In the genomic region with DNA sequence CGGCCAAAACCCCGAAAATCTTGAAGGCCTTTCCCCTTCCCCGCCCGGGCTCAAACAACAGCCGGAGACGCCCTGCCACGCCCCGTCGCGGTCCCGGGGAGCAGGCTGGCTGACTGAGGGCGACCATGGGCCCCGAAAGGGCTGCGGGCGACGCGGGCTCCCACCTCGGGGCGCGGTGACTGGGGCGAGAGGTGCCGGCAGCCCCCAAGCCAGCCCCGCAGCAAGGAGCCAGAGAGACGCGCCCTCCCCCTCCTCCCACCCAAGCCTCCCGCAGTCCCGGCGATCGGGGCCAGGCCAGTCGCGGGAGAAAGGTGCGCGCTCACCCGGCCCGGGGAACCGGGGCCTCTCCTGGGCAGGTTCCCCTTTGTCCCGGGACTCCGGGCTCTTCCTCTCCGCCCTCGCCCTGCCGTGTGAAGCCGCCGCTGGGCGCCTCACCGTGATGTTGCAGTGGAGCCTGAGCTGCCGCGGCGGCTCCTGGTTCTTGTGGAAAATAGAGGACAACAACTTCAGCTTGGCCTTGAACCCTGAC, we compare ENCODE assay signal across 8 cellular contexts. TPM values are rescaled to one million over a fixed set of nuclear protein-coding genes. Genes with fewer than 3 reads are reported as not detected.
DNase-seq lines count a peak whose midpoint lies in the region; ATAC-seq and TF ChIP-seq lines count a peak whose summit lies in the region.

No MANE protein-coding gene starts in this region.

- H3K4me3 ChIP-seq in right cardiac atrium (ENCODE audit: low read length): peak overlapping the region; percentile 81
- H3K4me3 ChIP-seq in sigmoid colon: peak overlapping the region; percentile 61 to 81 (median 69)

- H3K27me3 ChIP-seq in right cardiac atrium (ENCODE audit: control insufficient read depth, insufficient read depth) (no peaks in the 10 kb centered on the region), sigmoid colon (no peaks in the 10 kb centered on the region)

- H3K27ac ChIP-seq in right cardiac atrium (ENCODE audit: low read length) (peak overlapping the region; percentile 89), sigmoid colon (peak overlapping the region; percentile 86 to 95 (median 94))

- intact Hi-C loops in right cardiac atrium (cut with DNase I): no loop called here
- intact Hi-C loops in sigmoid colon (cut with DNase I): loop anchor here (2.0 kb wide), 1 partner anchor 63 kb away; no protein-coding TSS in a partner anchor

- TF ChIP-seq CTCF in AG09319 (IDR thresholded peaks at IDR 0.05; ENCODE audit: low read depth, low read length): no peak
- TF ChIP-seq CTCF in sigmoid colon (IDR thresholded peaks at IDR 0.05): no peak

- no peak for TF ChIP-seq POLR2A in sigmoid colon (IDR thresholded peaks at IDR 0.05)

- no peaks in the 10 kb centered on the region for H3K4me1 ChIP-seq in right cardiac atrium (ENCODE audit: control insufficient read depth, insufficient read depth, low read length)
- peaks cover 0 to 16% (median 8%) of the 10 kb centered on the region in 4 donors for H3K4me1 ChIP-seq in sigmoid colon

- WGBS in right cardiac atrium: under 1% methylated on average over 48 of the region's 48 CpGs
- 0% methylated on average over 48 of the region's 48 CpGs for WGBS in sigmoid colon, 2 donors

- DNase-seq in AG09319 (ENCODE audit: extremely low read depth, low read depth) (peak; percentile 12), T follicular helper cell (ENCODE audit: low read depth) (peak; percentile 12), amniotic epithelial cell (ENCODE audit: low read depth) (peak; percentile 4), right cardiac atrium (peak; percentile 65 to 88 (median 84)), sigmoid colon (peak; percentile 80), NCI-H345 treated with DMSO at 0.1 percent for 48 hours (lab: John Stamatoyannopoulos, UW; ENCODE audit: unreplicated experiment) (no peak)

- no peak for TF ChIP-seq EP300 in sigmoid colon (IDR thresholded peaks at IDR 0.05)

- ATAC-seq in GM21737 (IDR thresholded peaks at IDR 0.05; ENCODE audit: unreplicated experiment) (peak; percentile 44), right cardiac atrium (peak; percentile 78 to 79), GM21515 (IDR thresholded peaks at IDR 0.05; ENCODE audit: unreplicated experiment) (no peak)

- H3K9me3 ChIP-seq in right cardiac atrium (ENCODE audit: control insufficient read depth, low read length) (no peaks in the 10 kb centered on the region), sigmoid colon (no peaks in the 10 kb centered on the region)

- H3K36me3 ChIP-seq in sigmoid colon: no peaks in the 10 kb centered on the region

RNA-seq across cellular contexts. Expression of a gene that starts 30.6 kb away (rescaled TPM):
- 1 to 10 TPM; 3.6 to 6.4 (median 5.2) TPM for total RNA-seq in right cardiac atrium
- 4.0 TPM for polyA plus RNA-seq in right cardiac atrium
- 10 to 100 TPM in 1 of 4 donors, 1 to 10 TPM in 3; 4.2 to 17.0 (median 6.8) TPM for total RNA-seq in sigmoid colon
- 1 to 10 TPM; 2.4 to 6.9 (median 4.2) TPM for polyA plus RNA-seq in sigmoid colon
